8 cellular contexts compared by ENCODE assay signal in genomic region chr3:157136647-157137387, GRCh38. TPM values are rescaled to one million over a fixed set of nuclear protein-coding genes. Genes with fewer than 3 reads are reported as not detected.
DNase-seq lines count a peak whose midpoint lies in the region; ATAC-seq and TF ChIP-seq lines count a peak whose summit lies in the region.

No MANE protein-coding gene starts in this region.

- H3K9me3 Mint-ChIP-seq in activated CD4-positive, alpha-beta memory T cell treated with anti-CD3 and anti-CD28 coated beads, Interleukin-2, amount 10 ng/mL, durations not matched to agents 7 days and 5 days: no peaks in the 10 kb centered on the region
- no peaks in the 10 kb centered on the region for H3K9me3 Mint-ChIP-seq in activated CD4-positive, alpha-beta memory T cell treated with anti-CD3 and anti-CD28 coated beads for 36 hours
- no peaks in the 10 kb centered on the region for H3K9me3 Mint-ChIP-seq in T-helper 2 cell treated with Interferon-gamma antibody and Interleukin-4, amounts not matched to agents 5 μg/mL and 100 μg/mL, for 36 hours
- H3K9me3 Mint-ChIP-seq in type B pancreatic cell: no peaks in the 10 kb centered on the region

- ATAC-seq in GM21576 (IDR thresholded peaks at IDR 0.05; ENCODE audit: unreplicated experiment) (no peak), HG03457 (IDR thresholded peaks at IDR 0.05; ENCODE audit: unreplicated experiment) (no peak)

- no peak for TF ChIP-seq CTCF in type B pancreatic cell (conservative IDR thresholded peaks at IDR 0.05)

- POLR2A ChIA-PET in activated CD4-positive, alpha-beta memory T cell treated with anti-CD3 and anti-CD28 coated beads, Interleukin-2, amount 10 ng/mL, durations not matched to agents 7 days and 5 days (lab: Charles Lee): interaction anchor here (0.6 to 13.9 kb wide), 20 partner anchors 9 to 1283 kb away, joined by 3 to 381 read pairs (median 6); partner anchors contain the start of genes CCNL1, SLC33A1, SSR3 and TIPARP
- POLR2A ChIA-PET in activated CD4-positive, alpha-beta memory T cell treated with anti-CD3 and anti-CD28 coated beads for 36 hours (lab: Charles Lee): interaction anchor here (0.6 to 1.6 kb wide), 4 partner anchors 10 to 582 kb away, joined by 3 to 6 read pairs (median 3); partner anchors contain the start of gene SSR3

- intact Hi-C loops in activated CD4-positive, alpha-beta memory T cell treated with anti-CD3 and anti-CD28 coated beads for 36 hours (cut with micrococcal nuclease): loop anchor here (1.0 to 5.0 kb wide), 3 partner anchors 9 to 1095 kb away; no protein-coding TSS in a partner anchor

- no peak for DNase-seq in activated CD4-positive, alpha-beta memory T cell treated with anti-CD3 and anti-CD28 coated beads, Interleukin-2, amount 10 ng/mL, durations not matched to agents 7 days and 5 days
- no peak for DNase-seq in activated CD4-positive, alpha-beta memory T cell treated with anti-CD3 and anti-CD28 coated beads for 36 hours
- no peak for DNase-seq in T-helper 2 cell treated with Interferon-gamma antibody and Interleukin-4, amounts not matched to agents 5 μg/mL and 100 μg/mL, for 36 hours (ENCODE audit: low spot score)
- peak; percentile 73 for DNase-seq in iris pigment epithelial cell (ENCODE audit: low read depth)
- DNase-seq in type B pancreatic cell (ENCODE audit: extremely low spot score, unreplicated experiment): no peak
- no peak for DNase-seq in occipital lobe (lab: John Stamatoyannopoulos, UW)

- peaks cover 12% of the 10 kb centered on the region for H3K36me3 Mint-ChIP-seq in activated CD4-positive, alpha-beta memory T cell treated with anti-CD3 and anti-CD28 coated beads, Interleukin-2, amount 10 ng/mL, durations not matched to agents 7 days and 5 days (ENCODE audit: low read depth)
- peaks cover 2% of the 10 kb centered on the region for H3K36me3 Mint-ChIP-seq in activated CD4-positive, alpha-beta memory T cell treated with anti-CD3 and anti-CD28 coated beads for 36 hours
- peaks cover 24% of the 10 kb centered on the region for H3K36me3 Mint-ChIP-seq in T-helper 2 cell treated with Interferon-gamma antibody and Interleukin-4, amounts not matched to agents 5 μg/mL and 100 μg/mL, for 36 hours (ENCODE audit: low read depth)
- H3K36me3 Mint-ChIP-seq in type B pancreatic cell: peaks cover 4% of the 10 kb centered on the region

- H3K4me1 Mint-ChIP-seq in activated CD4-positive, alpha-beta memory T cell treated with anti-CD3 and anti-CD28 coated beads, Interleukin-2, amount 10 ng/mL, durations not matched to agents 7 days and 5 days: peaks cover 61% of the 10 kb centered on the region
- H3K4me1 Mint-ChIP-seq in activated CD4-positive, alpha-beta memory T cell treated with anti-CD3 and anti-CD28 coated beads for 36 hours (ENCODE audit: low read depth): peaks cover 40% of the 10 kb centered on the region
- peaks cover 56% of the 10 kb centered on the region for H3K4me1 Mint-ChIP-seq in T-helper 2 cell treated with Interferon-gamma antibody and Interleukin-4, amounts not matched to agents 5 μg/mL and 100 μg/mL, for 36 hours (ENCODE audit: low read depth)
- H3K4me1 Mint-ChIP-seq in type B pancreatic cell (ENCODE audit: unreplicated experiment): peaks cover 22% of the 10 kb centered on the region

- CTCF ChIA-PET in activated CD4-positive, alpha-beta memory T cell treated with anti-CD3 and anti-CD28 coated beads, Interleukin-2, amount 10 ng/mL, durations not matched to agents 7 days and 5 days (lab: Charles Lee): interaction anchor here (0.5 to 7.1 kb wide), 66 partner anchors 10 to 1092 kb away, joined by 3 to 92 read pairs (median 4); partner anchors contain the start of genes CCNL1, SSR3 and TIPARP
- CTCF ChIA-PET in activated CD4-positive, alpha-beta memory T cell treated with anti-CD3 and anti-CD28 coated beads for 36 hours (lab: Charles Lee): interaction anchor here (0.6 to 4.7 kb wide), 62 partner anchors 9 to 1007 kb away, joined by 3 to 53 read pairs (median 5); partner anchors contain the start of genes CCNL1, SSR3 and TIPARP

- no peaks in the 10 kb centered on the region for H3K27me3 Mint-ChIP-seq in activated CD4-positive, alpha-beta memory T cell treated with anti-CD3 and anti-CD28 coated beads, Interleukin-2, amount 10 ng/mL, durations not matched to agents 7 days and 5 days
- no peaks in the 10 kb centered on the region for H3K27me3 Mint-ChIP-seq in activated CD4-positive, alpha-beta memory T cell treated with anti-CD3 and anti-CD28 coated beads for 36 hours
- H3K27me3 Mint-ChIP-seq in T-helper 2 cell treated with Interferon-gamma antibody and Interleukin-4, amounts not matched to agents 5 μg/mL and 100 μg/mL, for 36 hours (ENCODE audit: low read depth): no peaks in the 10 kb centered on the region
- no peaks in the 10 kb centered on the region for H3K27me3 Mint-ChIP-seq in type B pancreatic cell

- no peak overlapping the region for H3K4me3 Mint-ChIP-seq in activated CD4-positive, alpha-beta memory T cell treated with anti-CD3 and anti-CD28 coated beads, Interleukin-2, amount 10 ng/mL, durations not matched to agents 7 days and 5 days
- H3K4me3 Mint-ChIP-seq in activated CD4-positive, alpha-beta memory T cell treated with anti-CD3 and anti-CD28 coated beads for 36 hours: no peak overlapping the region
- peak overlapping the region; percentile 52 for H3K4me3 Mint-ChIP-seq in T-helper 2 cell treated with Interferon-gamma antibody and Interleukin-4, amounts not matched to agents 5 μg/mL and 100 μg/mL, for 36 hours
- H3K4me3 Mint-ChIP-seq in type B pancreatic cell: no peak overlapping the region

- H3K27ac Mint-ChIP-seq in activated CD4-positive, alpha-beta memory T cell treated with anti-CD3 and anti-CD28 coated beads, Interleukin-2, amount 10 ng/mL, durations not matched to agents 7 days and 5 days: peak overlapping the region; percentile 89
- no peak overlapping the region for H3K27ac Mint-ChIP-seq in activated CD4-positive, alpha-beta memory T cell treated with anti-CD3 and anti-CD28 coated beads for 36 hours
- peak overlapping the region; percentile 86 for H3K27ac Mint-ChIP-seq in T-helper 2 cell treated with Interferon-gamma antibody and Interleukin-4, amounts not matched to agents 5 μg/mL and 100 μg/mL, for 36 hours
- H3K27ac Mint-ChIP-seq in type B pancreatic cell: peak overlapping the region; percentile 77

RNA-seq across cellular contexts. Expression of gene CCNL1, which starts 23.1 kb away (rescaled TPM):
- total RNA-seq in activated CD4-positive, alpha-beta memory T cell treated with anti-CD3 and anti-CD28 coated beads, Interleukin-2, amount 10 ng/mL, durations not matched to agents 7 days and 5 days: 100 to 1,000 TPM; 223 to 249 TPM
- 100 to 1,000 TPM; 144 to 150 TPM for total RNA-seq in activated CD4-positive, alpha-beta memory T cell treated with anti-CD3 and anti-CD28 coated beads for 36 hours
- total RNA-seq in type B pancreatic cell (ENCODE audit: low replicate concordance) (145 and 233 TPM in 2 replicates), occipital lobe (104 TPM)
